In genomic region chr12:111440631-111441030, GRCh38 we compare ENCODE assay signal across 16 cellular contexts. TPM values are rescaled to one million over a fixed set of nuclear protein-coding genes. Genes with fewer than 3 reads are reported as not detected.
DNase-seq lines count a peak whose midpoint lies in the region; ATAC-seq, FAIRE-seq and TF ChIP-seq lines count a peak whose summit lies in the region.
"Had no signal": no experiment of that assay in that cellular context is flagged by ENCODE, and none has a peak within 500 bp of the region (broad histone marks: within the 10 kb centered on the region; RNA-seq: fewer than 3 reads in every experiment).

No MANE protein-coding gene starts in this region.

- TF ChIP-seq CTCF in kidney (IDR thresholded peaks at IDR 0.05; ENCODE audit: borderline replicate concordance, extremely low read depth, insufficient read depth) (no peak), thyroid gland (IDR thresholded peaks at IDR 0.05) (no peak)

- peak overlapping the region; percentile 43 for H3K27ac Mint-ChIP-seq in activated T-helper 17 cell treated with anti-CD3 and anti-CD28 coated beads, Interleukin-2, amount 50 U/mL, for 72 hours

- H3K27me3 ChIP-seq in thyroid gland = no peaks in the 10 kb centered on the region
- H3K27me3 ChIP-seq: tibial artery had no signal

- peak; percentile 14 for DNase-seq in activated effector memory CD4-positive, alpha-beta T cell treated with anti-CD3 and anti-CD28 coated beads, Interleukin-2, amount 50 U/mL, for 16 hours
- DNase-seq in activated effector memory CD4-positive, alpha-beta T cell treated with Interleukin-2 at 50 U/mL for 16 hours = no peak
- DNase-seq in kidney = peak; percentile 10
- DNase-seq in thyroid gland = no peak
- DNase-seq in GOT3 (lab: John Stamatoyannopoulos, UW) = no peak
- DNase-seq in inferior parietal cortex (ENCODE audit: extremely low spot score) = no peak
- DNase-seq: activated CD8-positive, alpha-beta memory T cell treated with anti-CD3 and anti-CD28 coated beads, Interleukin-2, amount 50 U/mL, for 48 hours; erythroblast; NCI-H1092 treated with DMSO at 0.1 percent for 48 hours; NCI-H446 treated with DMSO at 0.1 percent for 48 hours had no signal

- H3K36me3 Mint-ChIP-seq in activated T-helper 17 cell treated with anti-CD3 and anti-CD28 coated beads, Interleukin-2, amount 50 U/mL, for 72 hours (ENCODE audit: low read depth) = peaks cover 57% of the 10 kb centered on the region

- H3K36me3 ChIP-seq in kidney (ENCODE audit: control insufficient read depth in 1 of 2, insufficient read depth in 2 of 2, low read length in 2 of 2) = no peaks in the 10 kb centered on the region
- H3K36me3 ChIP-seq in thyroid gland = no peaks in the 10 kb centered on the region

- H3K4me3 ChIP-seq in kidney (ENCODE audit: low read length in 2 of 2) = no peak overlapping the region
- H3K4me3 ChIP-seq in thyroid gland (replicated peaks in 1 of 3) = no peak overlapping the region
- H3K4me3 ChIP-seq: tibial artery had no signal

- H3K27me3 Mint-ChIP-seq in activated T-helper 17 cell treated with anti-CD3 and anti-CD28 coated beads, Interleukin-2, amount 50 U/mL, for 72 hours = no peaks in the 10 kb centered on the region

- peaks cover 74% of the 10 kb centered on the region for H3K4me1 Mint-ChIP-seq in activated T-helper 17 cell treated with anti-CD3 and anti-CD28 coated beads, Interleukin-2, amount 50 U/mL, for 72 hours

- H3K27ac ChIP-seq in kidney (ENCODE audit: low read depth in 2 of 2, low read length in 2 of 2) = no peak overlapping the region
- H3K27ac ChIP-seq in thyroid gland = peak overlapping the region; percentile 14 to 40 (median 31)
- H3K27ac ChIP-seq: tibial artery had no signal

- no peak overlapping the region for H3K9ac ChIP-seq in kidney (ENCODE audit: low read length in 2 of 2)

- FAIRE-seq in kidney (lab: Jason Lieb, UNC) = no peak
- FAIRE-seq: RCC 7860 had no signal

- 74 to 84% methylated on average over 3 of the region's 3 CpGs for WGBS in thyroid gland, 2 donors

- intact Hi-C loops in kidney (cut with DNase I) (no loop called here), thyroid gland (cut with DNase I) (no loop called here)

- H3K4me1 ChIP-seq in kidney (ENCODE audit: control insufficient read depth in 1 of 2, insufficient read depth in 1 of 2, low read depth in 1 of 2, low read length in 2 of 2) = peaks cover 23 to 42% of the 10 kb centered on the region in 2 donors
- peaks cover 17 to 94% of the 10 kb centered on the region in 2 donors for H3K4me1 ChIP-seq in thyroid gland

- no peak overlapping the region for H3K4me3 Mint-ChIP-seq in activated T-helper 17 cell treated with anti-CD3 and anti-CD28 coated beads, Interleukin-2, amount 50 U/mL, for 72 hours
- H3K4me3 Mint-ChIP-seq: brain had no signal

- H3K9me3 Mint-ChIP-seq in activated T-helper 17 cell treated with anti-CD3 and anti-CD28 coated beads, Interleukin-2, amount 50 U/mL, for 72 hours = no peaks in the 10 kb centered on the region
- H3K9me3 Mint-ChIP-seq: brain had no signal

- ATAC-seq in activated T-helper 17 cell treated with anti-CD3 and anti-CD28 coated beads, Interleukin-2, amount 50 U/mL, for 72 hours (replicated peaks) = no peak
- ATAC-seq in GM18498 (IDR thresholded peaks at IDR 0.05; ENCODE audit: unreplicated experiment) = no peak
- ATAC-seq: HCT116 had no signal

- no peak for TF ChIP-seq POLR2A in thyroid gland (IDR thresholded peaks at IDR 0.05)

- H3K9me3 ChIP-seq in kidney (ENCODE audit: control insufficient read depth in 1 of 2, low read length in 2 of 2) = no peaks in the 10 kb centered on the region
- H3K9me3 ChIP-seq in thyroid gland = no peaks in the 10 kb centered on the region
- H3K9me3 ChIP-seq: tibial artery had no signal

RNA-seq across cellular contexts. Expression of gene SH2B3, which starts 34.9 kb away (rescaled TPM):
- 10 to 100 TPM in 1 of 2 donors, 1 to 10 TPM in 1; 8.5 to 12.1 TPM for total RNA-seq in activated T-helper 17 cell treated with anti-CD3 and anti-CD28 coated beads, Interleukin-2, amount 50 U/mL, for 72 hours
- total RNA-seq in kidney (35.0 TPM), thyroid gland (10 to 100 TPM; 14.1 to 36.5 (median 25.6) TPM)
- 7.3 TPM for polyA plus RNA-seq in kidney (ENCODE audit: insufficient read depth, low read depth, low replicate concordance)

Comparison
In these comparisons a context has a peak if more than half of its experiments do, and no peak if none do; other contexts are left out.
1. DNase-seq: peak in activated effector memory CD4-positive, alpha-beta T cell treated with anti-CD3 and anti-CD28 coated beads, Interleukin-2, amount 50 U/mL, for 16 hours (single experiment) and kidney (single experiment); none in activated effector memory CD4-positive, alpha-beta T cell treated with Interleukin-2 at 50 U/mL for 16 hours (single experiment), thyroid gland (0 of 2), GOT3 (single experiment) and inferior parietal cortex (single experiment).
2. H3K27ac ChIP-seq: peak in thyroid gland (3 of 3); none in kidney (0 of 2).